In genomic region chr6:156886409-156886808, GRCh38 we compare ENCODE assay signal across 8 cellular contexts.
DNase-seq lines count a peak whose midpoint lies in the region; ATAC-seq and TF ChIP-seq lines count a peak whose summit lies in the region.

No MANE protein-coding gene starts in this region.

- H3K4me2 ChIP-seq in OCI-LY3 (ENCODE audit: low read length): peak overlapping the region; percentile 63

- DNase-seq in left kidney (ENCODE audit: low read depth, low spot score) (peak; percentile 27), C1 segment of cervical spinal cord (lab: John Stamatoyannopoulos, UW) (no peak), NCI-H1105 treated with DMSO at 0.1 percent for 48 hours (lab: John Stamatoyannopoulos, UW) (no peak), NCI-H2227 (lab: John Stamatoyannopoulos, UW; ENCODE audit: unreplicated experiment) (no peak)
- no peak for DNase-seq in activated naive CD4-positive, alpha-beta T cell treated with anti-CD3 and anti-CD28 coated beads for 36 hours

- peaks cover 82% of the 10 kb centered on the region for H3K79me2 ChIP-seq in OCI-LY3 (ENCODE audit: low read length)

- H4K20me1 ChIP-seq in OCI-LY3 (ENCODE audit: insufficient read depth, low read length): peaks cover 53% of the 10 kb centered on the region

- no peaks in the 10 kb centered on the region for H3K36me3 Mint-ChIP-seq in activated naive CD4-positive, alpha-beta T cell treated with anti-CD3 and anti-CD28 coated beads for 36 hours (ENCODE audit: low read depth)

- no peak overlapping the region for H3K27ac ChIP-seq in OCI-LY3 (ENCODE audit: low read length)

- TF ChIP-seq CTCF in OCI-LY3 (IDR thresholded peaks at IDR 0.05; ENCODE audit: low read depth, low read length): no peak

- no peaks in the 10 kb centered on the region for H3K9me3 ChIP-seq in OCI-LY3 (ENCODE audit: insufficient read depth, low read length)

- H3K4me1 ChIP-seq in OCI-LY3 (ENCODE audit: low read length): peaks cover 26% of the 10 kb centered on the region

- H3K36me3 ChIP-seq in OCI-LY3 (replicated peaks; ENCODE audit: low read depth, low read length): no peaks in the 10 kb centered on the region

- H3K27ac Mint-ChIP-seq in activated naive CD4-positive, alpha-beta T cell treated with anti-CD3 and anti-CD28 coated beads for 36 hours: no peak overlapping the region

- H3K4me3 ChIP-seq in OCI-LY3 (ENCODE audit: low read length): peak overlapping the region; percentile 47

- no peaks in the 10 kb centered on the region for H3K27me3 Mint-ChIP-seq in activated naive CD4-positive, alpha-beta T cell treated with anti-CD3 and anti-CD28 coated beads for 36 hours (ENCODE audit: low read depth)

- H3K4me1 Mint-ChIP-seq in activated naive CD4-positive, alpha-beta T cell treated with anti-CD3 and anti-CD28 coated beads for 36 hours (ENCODE audit: low read depth): peaks cover 60% of the 10 kb centered on the region

- no peak overlapping the region for H2AFZ ChIP-seq in OCI-LY3 (ENCODE audit: low read depth, low read length)

- ATAC-seq in GM18498 (IDR thresholded peaks at IDR 0.05; ENCODE audit: unreplicated experiment): peak; percentile 83
- peak; percentile 90 for ATAC-seq in HG02588 (IDR thresholded peaks at IDR 0.05; ENCODE audit: unreplicated experiment)

- H3K9ac ChIP-seq in OCI-LY3 (ENCODE audit: low read length): no peak overlapping the region

- H3K27me3 ChIP-seq in OCI-LY3 (ENCODE audit: low read depth, low read length): no peaks in the 10 kb centered on the region

- H3K4me3 Mint-ChIP-seq in activated naive CD4-positive, alpha-beta T cell treated with anti-CD3 and anti-CD28 coated beads for 36 hours: no peak overlapping the region

- CTCF ChIA-PET in activated naive CD4-positive, alpha-beta T cell treated with anti-CD3 and anti-CD28 coated beads for 36 hours (lab: Charles Lee): no interaction called here

- intact Hi-C loops in activated naive CD4-positive, alpha-beta T cell treated with anti-CD3 and anti-CD28 coated beads for 36 hours (cut with micrococcal nuclease): no loop called here

- H3K9me3 Mint-ChIP-seq in activated naive CD4-positive, alpha-beta T cell treated with anti-CD3 and anti-CD28 coated beads for 36 hours: no peaks in the 10 kb centered on the region
